1 cellular context compared by ENCODE assay signal in the genomic region with DNA sequence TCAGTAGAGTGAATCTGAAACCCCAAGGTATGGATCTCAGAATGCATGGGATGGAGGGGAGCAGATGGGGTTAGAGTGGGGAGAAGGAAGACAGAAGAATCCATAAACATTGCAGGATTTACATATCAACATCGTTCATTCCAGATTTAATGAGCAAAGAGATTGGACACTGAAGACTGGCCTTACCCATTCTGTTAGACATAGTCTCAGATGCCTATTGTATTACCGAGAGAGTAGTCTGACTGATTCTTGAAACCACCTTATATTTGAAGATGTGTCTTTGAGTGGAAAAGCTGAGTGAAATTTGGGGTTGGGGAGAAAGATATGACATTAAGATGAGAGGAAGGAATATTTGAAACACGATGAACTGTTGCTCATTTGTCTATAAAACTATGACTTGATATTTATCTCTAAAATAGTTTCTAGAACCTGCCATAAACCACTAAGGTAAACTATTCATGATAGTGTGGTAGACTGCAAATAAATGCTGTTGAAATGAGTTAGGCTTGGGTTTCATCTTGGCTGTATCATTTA.
TF ChIP-seq lines count a peak whose summit lies in the region.

No MANE protein-coding gene starts in this region.

TF ChIP-seq in GM12878, 131 proteins besides CTCF, POLR2A, EP300 and RAD21 (continued from another document):
- TF ChIP-seq, protein P1, sequence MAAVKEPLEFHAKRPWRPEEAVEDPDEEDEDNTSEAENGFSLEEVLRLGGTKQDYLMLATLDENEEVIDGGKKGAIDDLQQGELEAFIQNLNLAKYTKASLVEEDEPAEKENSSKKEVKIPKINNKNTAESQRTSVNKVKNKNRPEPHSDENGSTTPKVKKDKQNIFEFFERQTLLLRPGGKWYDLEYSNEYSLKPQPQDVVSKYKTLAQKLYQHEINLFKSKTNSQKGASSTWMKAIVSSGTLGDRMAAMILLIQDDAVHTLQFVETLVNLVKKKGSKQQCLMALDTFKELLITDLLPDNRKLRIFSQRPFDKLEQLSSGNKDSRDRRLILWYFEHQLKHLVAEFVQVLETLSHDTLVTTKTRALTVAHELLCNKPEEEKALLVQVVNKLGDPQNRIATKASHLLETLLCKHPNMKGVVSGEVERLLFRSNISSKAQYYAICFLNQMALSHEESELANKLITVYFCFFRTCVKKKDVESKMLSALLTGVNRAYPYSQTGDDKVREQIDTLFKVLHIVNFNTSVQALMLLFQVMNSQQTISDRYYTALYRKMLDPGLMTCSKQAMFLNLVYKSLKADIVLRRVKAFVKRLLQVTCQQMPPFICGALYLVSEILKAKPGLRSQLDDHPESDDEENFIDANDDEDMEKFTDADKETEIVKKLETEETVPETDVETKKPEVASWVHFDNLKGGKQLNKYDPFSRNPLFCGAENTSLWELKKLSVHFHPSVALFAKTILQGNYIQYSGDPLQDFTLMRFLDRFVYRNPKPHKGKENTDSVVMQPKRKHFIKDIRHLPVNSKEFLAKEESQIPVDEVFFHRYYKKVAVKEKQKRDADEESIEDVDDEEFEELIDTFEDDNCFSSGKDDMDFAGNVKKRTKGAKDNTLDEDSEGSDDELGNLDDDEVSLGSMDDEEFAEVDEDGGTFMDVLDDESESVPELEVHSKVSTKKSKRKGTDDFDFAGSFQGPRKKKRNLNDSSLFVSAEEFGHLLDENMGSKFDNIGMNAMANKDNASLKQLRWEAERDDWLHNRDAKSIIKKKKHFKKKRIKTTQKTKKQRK (IDR thresholded peaks at IDR 0.05; ENCODE audit: low read depth, low read length): no peak; the same call in 1 of the 2 replicates
- no peak; the same call in 2 of the 3 replicates for TF ChIP-seq POU2F2 (IDR thresholded peaks at IDR 0.05; ENCODE audit: borderline replicate concordance, low read depth, low read length)
- no peak for TF ChIP-seq HCFC1 (IDR thresholded peaks at IDR 0.05; ENCODE audit: low read length)
- TF ChIP-seq CEBPB (IDR thresholded peaks at IDR 0.05; ENCODE audit: borderline replicate concordance in 1 of 2, low read depth in 2 of 2, low read length in 2 of 2): no peak
- no peak for TF ChIP-seq ZNF622 (IDR thresholded peaks at IDR 0.05)
- TF ChIP-seq KAT2A (conservative IDR thresholded peaks at IDR 0.05; ENCODE audit: control insufficient read depth, low read depth, low read length): no peak
- TF ChIP-seq HDGF (IDR thresholded peaks at IDR 0.05): no peak
